8 cellular contexts compared by ENCODE assay signal in the genomic region with DNA sequence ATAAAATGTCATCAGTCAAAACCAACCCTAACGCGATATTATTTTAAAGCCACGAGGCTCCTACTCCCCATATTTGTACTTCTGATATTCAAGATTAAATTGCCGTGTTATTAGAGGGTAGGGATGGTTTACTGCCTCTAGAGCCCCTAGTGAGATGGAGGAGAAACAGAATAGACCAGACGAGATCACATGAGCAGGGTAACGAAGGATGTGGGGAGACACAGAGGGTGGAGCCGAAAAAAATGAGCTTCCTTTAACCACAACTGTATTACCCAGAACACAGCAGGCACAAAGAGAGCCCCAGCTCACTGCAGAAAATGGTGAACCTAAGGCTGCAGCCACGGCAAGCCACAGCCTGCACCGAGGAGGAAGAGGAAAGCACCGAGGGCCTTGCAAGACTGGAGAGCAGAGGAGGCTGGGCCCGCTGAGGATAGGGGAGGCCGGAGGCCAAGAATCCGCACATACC. TPM values are rescaled to one million over a fixed set of nuclear protein-coding genes. Genes with fewer than 3 reads are reported as not detected.
DNase-seq lines count a peak whose midpoint lies in the region; ATAC-seq, FAIRE-seq and TF ChIP-seq lines count a peak whose summit lies in the region.

No MANE protein-coding gene starts in this region.

- DNase-seq in GM18507 (ENCODE audit: extremely low spot score, insufficient read length, low read depth), result peak; percentile 70
- DNase-seq in NCI-H69 (lab: John Stamatoyannopoulos, UW), result peak; percentile 18
- peak; percentile 59 for DNase-seq in activated T-cell treated with anti-CD3 and anti-CD28 coated beads, Interleukin-2, amount 50 U/mL, for 4 hours
- DNase-seq in lower lobe of right lung, result no peak
- no peak for DNase-seq in vagina (ENCODE audit: extremely low spot score in 2 of 2)
- no peak for DNase-seq in Karpas-422
- DNase-seq in RKO (ENCODE audit: low spot score), result no peak

- H3K79me2 ChIP-seq in Karpas-422 (ENCODE audit: low read length), result peaks cover 92% of the 10 kb centered on the region

- H3K9me3 ChIP-seq in lower lobe of right lung, result no peaks in the 10 kb centered on the region
- H3K9me3 ChIP-seq in vagina, result no peaks in the 10 kb centered on the region
- no peaks in the 10 kb centered on the region for H3K9me3 ChIP-seq in Karpas-422 (ENCODE audit: low read length)

- peak overlapping the region; percentile 26 for H3K4me3 ChIP-seq in lower lobe of right lung
- no peak overlapping the region for H3K4me3 ChIP-seq in vagina
- H3K4me3 ChIP-seq in Karpas-422 (ENCODE audit: low read length), result no peak overlapping the region

- peaks cover 22% of the 10 kb centered on the region for H3K36me3 ChIP-seq in lower lobe of right lung
- no peaks in the 10 kb centered on the region for H3K36me3 ChIP-seq in vagina
- peaks cover 27% of the 10 kb centered on the region; the same call in 1 of the 2 replicates for H3K36me3 ChIP-seq in Karpas-422 (ENCODE audit: insufficient read depth, low read length)

- no peak for TF ChIP-seq POLR2A in vagina (IDR thresholded peaks at IDR 0.05)

- H3K27ac ChIP-seq in lower lobe of right lung (peak overlapping the region; percentile 15), vagina (peak overlapping the region; percentile 13), Karpas-422 (ENCODE audit: low read length) (no peak overlapping the region)

- H3K9ac ChIP-seq in Karpas-422 (ENCODE audit: low read length), result no peak overlapping the region

- peaks cover 73% of the 10 kb centered on the region for H3K4me1 ChIP-seq in lower lobe of right lung
- H3K4me1 ChIP-seq in vagina, result peaks cover 30% of the 10 kb centered on the region
- no peaks in the 10 kb centered on the region for H3K4me1 ChIP-seq in Karpas-422 (ENCODE audit: low read length)

- no peak overlapping the region for H2AFZ ChIP-seq in Karpas-422 (ENCODE audit: low read length)

- peaks cover 89% of the 10 kb centered on the region for H3K4me1 Mint-ChIP-seq in activated T-cell treated with anti-CD3 and anti-CD28 coated beads, Interleukin-2, amount 50 U/mL, for 4 hours (ENCODE audit: low read depth)

- peak; percentile 96 for FAIRE-seq in GM18507 (lab: Jason Lieb, UNC)

- H3K36me3 Mint-ChIP-seq in activated T-cell treated with anti-CD3 and anti-CD28 coated beads, Interleukin-2, amount 50 U/mL, for 4 hours (ENCODE audit: insufficient read depth), result peaks cover 29% of the 10 kb centered on the region

- H4K20me1 ChIP-seq in Karpas-422 (ENCODE audit: insufficient read depth, low read depth, low read length), result no peaks in the 10 kb centered on the region; the same call in 1 of the 2 replicates

- no peaks in the 10 kb centered on the region for H3K9me3 Mint-ChIP-seq in activated T-cell treated with anti-CD3 and anti-CD28 coated beads, Interleukin-2, amount 50 U/mL, for 4 hours

- H3K9me2 ChIP-seq in Karpas-422 (replicated peaks; ENCODE audit: insufficient read depth, low read length), result no peaks in the 10 kb centered on the region

- H3K27me3 ChIP-seq in lower lobe of right lung (ENCODE audit: low read depth) (no peaks in the 10 kb centered on the region), vagina (no peaks in the 10 kb centered on the region), Karpas-422 (ENCODE audit: low read length) (no peaks in the 10 kb centered on the region)

- H3K4me3 Mint-ChIP-seq in activated T-cell treated with anti-CD3 and anti-CD28 coated beads, Interleukin-2, amount 50 U/mL, for 4 hours, result peak overlapping the region; percentile 79

- no peak overlapping the region for H3K4me2 ChIP-seq in Karpas-422 (ENCODE audit: low read depth, low read length, poor library complexity, severe bottlenecking)

- no peaks in the 10 kb centered on the region for H3K27me3 Mint-ChIP-seq in activated T-cell treated with anti-CD3 and anti-CD28 coated beads, Interleukin-2, amount 50 U/mL, for 4 hours (ENCODE audit: low read depth)

- peak; percentile 98 for ATAC-seq in HG02763 (IDR thresholded peaks at IDR 0.05; ENCODE audit: unreplicated experiment)
- peak; percentile 89 to 91 for ATAC-seq in activated T-cell treated with anti-CD3 and anti-CD28 coated beads, Interleukin-2, amount 50 U/mL, for 4 hours
- ATAC-seq in lower lobe of right lung, result peak; percentile 78 to 88

- TF ChIP-seq CTCF in lower lobe of right lung (IDR thresholded peaks at IDR 0.05), result no peak
- TF ChIP-seq CTCF in vagina (IDR thresholded peaks at IDR 0.05), result no peak

- intact Hi-C loops in lower lobe of right lung (cut with DNase I), result no loop called here
- intact Hi-C loops in vagina (cut with DNase I), result no loop called here

RNA-seq across cellular contexts. Expression of gene ZC3HAV1, which starts 14.3 kb away (rescaled TPM):
- 10 to 100 TPM; 78.5 to 93.0 (median 82.4) TPM for total RNA-seq in activated T-cell treated with anti-CD3 and anti-CD28 coated beads, Interleukin-2, amount 50 U/mL, for 4 hours
- total RNA-seq in lower lobe of right lung, result 43.6 TPM
- total RNA-seq in vagina, result 36.6 TPM
- 44.2 and 49.2 TPM in 2 replicates for total RNA-seq in Karpas-422 (2014; rRNA removed; shearing (Covaris generic); ENCODE audit: low replicate concordance)

RNA-seq across cellular contexts. Expression of gene ZC3HAV1L, which starts 59.4 kb away (rescaled TPM):
- total RNA-seq in activated T-cell treated with anti-CD3 and anti-CD28 coated beads, Interleukin-2, amount 50 U/mL, for 4 hours, result 1 to 10 TPM; 7.0 to 8.3 (median 7.3) TPM
- total RNA-seq in lower lobe of right lung (7.1 TPM), vagina (55.7 TPM)
- total RNA-seq in Karpas-422 (2014; rRNA removed; shearing (Covaris generic); ENCODE audit: low replicate concordance), result 0.25 TPM in 1 of 2 replicates, not detected in the other

Comparison
In these comparisons a context has a peak if more than half of its experiments do, and no peak if none do; other contexts are left out.
1. DNase-seq: peak in GM18507 (single experiment), NCI-H69 (single experiment) and activated T-cell treated with anti-CD3 and anti-CD28 coated beads, Interleukin-2, amount 50 U/mL, for 4 hours (single experiment); none in lower lobe of right lung (single experiment), vagina (0 of 2), Karpas-422 (single experiment) and RKO (single experiment).
2. Peak in every context shown above with its lines, with median percentiles within 50 percentile points of each other: ATAC-seq.